Comparison of ENCODE assay signal across 8 cellular contexts in the genomic region with DNA sequence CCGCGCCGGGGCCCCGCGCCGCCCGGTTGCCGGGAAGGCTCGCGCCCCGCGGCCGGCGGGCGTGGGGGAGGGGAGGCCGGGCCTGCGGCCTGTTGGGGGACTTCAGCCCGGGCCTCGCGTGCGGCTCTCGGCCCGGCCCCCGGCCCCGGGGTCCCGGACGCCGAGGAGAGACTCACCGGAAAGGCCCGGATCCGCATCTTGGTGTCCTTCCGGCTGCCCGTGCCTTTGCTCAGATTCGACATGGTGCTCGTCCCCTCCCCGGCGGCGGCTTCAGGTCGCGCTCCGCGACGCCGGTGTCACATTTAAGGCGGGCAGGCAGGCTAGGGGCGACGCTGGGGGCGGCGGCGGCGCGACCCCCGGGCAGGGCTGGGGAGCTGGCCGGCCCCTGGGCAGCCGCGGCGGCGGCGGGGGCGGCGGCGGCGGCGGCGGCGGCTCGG. TPM values are rescaled to one million over a fixed set of nuclear protein-coding genes. Genes with fewer than 3 reads are reported as not detected.
A peak's percentile ranks its signal among the peaks of the same experiment; 100 is the strongest.
DNase-seq lines count a peak whose midpoint lies in the region; ATAC-seq, FAIRE-seq and TF ChIP-seq lines count a peak whose summit lies in the region.

No MANE protein-coding gene starts in this region.

- no peaks in the 10 kb centered on the region for H3K27me3 Mint-ChIP-seq in CD8-positive, alpha-beta T cell (ENCODE audit: low read depth)
- no peaks in the 10 kb centered on the region for H3K27me3 Mint-ChIP-seq in T-helper 1 cell treated with Interleukin-12 subunit alpha and Interleukin-12 subunit beta and Interleukin-4 antibody, amounts not matched to agents 30 μg/mL and 1 μg/mL, for 36 hours (ENCODE audit: low read depth)

- CTCF ChIA-PET in CD8-positive, alpha-beta T cell (lab: Charles Lee): interaction anchor here (1.5 kb wide), 1 partner anchor 66 kb away, joined by 4 read pairs; no protein-coding TSS in a partner anchor

- no peaks in the 10 kb centered on the region for H3K9me3 Mint-ChIP-seq in CD8-positive, alpha-beta T cell
- H3K9me3 Mint-ChIP-seq in T-helper 1 cell treated with Interleukin-12 subunit alpha and Interleukin-12 subunit beta and Interleukin-4 antibody, amounts not matched to agents 30 μg/mL and 1 μg/mL, for 36 hours: no peaks in the 10 kb centered on the region

- peak; percentile 18 for ATAC-seq in CD8-positive, alpha-beta T cell
- ATAC-seq in GM19328 (IDR thresholded peaks at IDR 0.05; ENCODE audit: unreplicated experiment) (peak; percentile 24), HG03432 (IDR thresholded peaks at IDR 0.05; ENCODE audit: unreplicated experiment) (peak; percentile 36)

- no peaks in the 10 kb centered on the region for H3K36me3 ChIP-seq in CD8-positive, alpha-beta T cell (ENCODE audit: insufficient read depth, low read length)
- H3K36me3 ChIP-seq in small intestine (ENCODE audit: control insufficient read depth in 2 of 2, insufficient read depth in 2 of 2, low read length in 2 of 2): no peaks in the 10 kb centered on the region

- H3K4me1 ChIP-seq in CD8-positive, alpha-beta T cell (ENCODE audit: insufficient read depth, low read length): peaks cover 44% of the 10 kb centered on the region
- H3K4me1 ChIP-seq in small intestine (ENCODE audit: control insufficient read depth in 2 of 2, insufficient read depth in 1 of 2, low read depth in 1 of 2, low read length in 1 of 2): peaks cover under 1 to 12% of the 10 kb centered on the region in 2 donors

- peak in 6 of 7 experiments; percentile 45 to 78 (median 62) for DNase-seq in CD8-positive, alpha-beta T cell
- DNase-seq in small intestine (peak; percentile 42), A172 (ENCODE audit: low spot score) (no peak)

- H3K4me1 Mint-ChIP-seq in CD8-positive, alpha-beta T cell (ENCODE audit: low read depth): peaks cover 48% of the 10 kb centered on the region
- H3K4me1 Mint-ChIP-seq in T-helper 1 cell treated with Interleukin-12 subunit alpha and Interleukin-12 subunit beta and Interleukin-4 antibody, amounts not matched to agents 30 μg/mL and 1 μg/mL, for 36 hours (ENCODE audit: low read depth): peaks cover 28% of the 10 kb centered on the region

- H3K27ac Mint-ChIP-seq in CD8-positive, alpha-beta T cell: peak overlapping the region; percentile 95
- H3K27ac Mint-ChIP-seq in T-helper 1 cell treated with Interleukin-12 subunit alpha and Interleukin-12 subunit beta and Interleukin-4 antibody, amounts not matched to agents 30 μg/mL and 1 μg/mL, for 36 hours: peak overlapping the region; percentile 87

- POLR2A ChIA-PET in CD8-positive, alpha-beta T cell (lab: Charles Lee): interaction anchor here (0.8 to 3.1 kb wide), 5 partner anchors 10 to 71 kb away, joined by 3 to 15 read pairs (median 8); no protein-coding TSS in a partner anchor

- intact Hi-C loops in CD8-positive, alpha-beta T cell (cut with DNase I, micrococcal nuclease): loop anchor here (1.0 to 10.0 kb wide), 8 partner anchors 62 to 1724 kb away; a partner anchor contains a TSS

- H3K27ac ChIP-seq in CD8-positive, alpha-beta T cell (ENCODE audit: low read depth, low read length): peak overlapping the region; percentile 62
- H3K27ac ChIP-seq in angular gyrus (ENCODE audit: low read depth, low read length) (peak overlapping the region; percentile 77), small intestine (ENCODE audit: low read depth in 1 of 2, low read length in 1 of 2) (peak overlapping the region; percentile 91 to 97)

- peak overlapping the region; percentile 84 for H3K4me3 Mint-ChIP-seq in CD8-positive, alpha-beta T cell
- peak overlapping the region; percentile 82 for H3K4me3 Mint-ChIP-seq in T-helper 1 cell treated with Interleukin-12 subunit alpha and Interleukin-12 subunit beta and Interleukin-4 antibody, amounts not matched to agents 30 μg/mL and 1 μg/mL, for 36 hours

- H3K9me3 ChIP-seq in CD8-positive, alpha-beta T cell (ENCODE audit: low read length): no peaks in the 10 kb centered on the region
- H3K9me3 ChIP-seq in small intestine (ENCODE audit: control insufficient read depth, low read depth): no peaks in the 10 kb centered on the region

- no peak for FAIRE-seq in small intestine (lab: Jason Lieb, UNC)

- peaks cover 19% of the 10 kb centered on the region for H3K36me3 Mint-ChIP-seq in CD8-positive, alpha-beta T cell
- peaks cover 10% of the 10 kb centered on the region for H3K36me3 Mint-ChIP-seq in T-helper 1 cell treated with Interleukin-12 subunit alpha and Interleukin-12 subunit beta and Interleukin-4 antibody, amounts not matched to agents 30 μg/mL and 1 μg/mL, for 36 hours (ENCODE audit: low read depth)

- WGBS in small intestine, 3 donors: 0 to 1% (median 0%) methylated on average over 21 to 67 of the region's 67 CpGs

- no peaks in the 10 kb centered on the region for H3K27me3 ChIP-seq in CD8-positive, alpha-beta T cell (ENCODE audit: insufficient read depth, low read length)
- no peaks in the 10 kb centered on the region for H3K27me3 ChIP-seq in small intestine (ENCODE audit: control insufficient read depth in 2 of 2, insufficient read depth in 2 of 2, low read length in 2 of 2)

- TF ChIP-seq CTCF in CD8-positive, alpha-beta T cell (IDR thresholded peaks at IDR 0.05): no peak

- H3K4me3 ChIP-seq in CD8-positive, alpha-beta T cell (ENCODE audit: low read depth, low read length): peak overlapping the region; percentile 21
- H3K4me3 ChIP-seq in iPS-11a (ENCODE audit: low read depth, low read length): peak overlapping the region; percentile 63
- H3K4me3 ChIP-seq in small intestine (ENCODE audit: low read depth in 1 of 2, low read length in 2 of 2): peak overlapping the region; percentile 99

RNA-seq across cellular contexts. Expression of a gene that starts 0.4 kb away (rescaled TPM):
- 100 to 1,000 TPM; 119 to 121 TPM for total RNA-seq in CD8-positive, alpha-beta T cell
- 100 to 1,000 TPM in 1 of 3 donors, 10 to 100 TPM in 2; 56.7 to 102 (median 84.6) TPM for polyA plus RNA-seq in small intestine
- total RNA-seq in A172 (2014; rRNA removed; shearing (Covaris generic)): 80.2 and 114 TPM in 2 replicates

Comparison
In these comparisons a context has a peak if more than half of its experiments do, and no peak if none do; other contexts are left out.
1. H3K4me3 ChIP-seq: peak in every context shown above with its lines; median percentile 99 in small intestine; 63 in iPS-11a; 21 in CD8-positive, alpha-beta T cell.